Comparison of ENCODE assay signal across 19 cellular contexts in the genomic region with DNA sequence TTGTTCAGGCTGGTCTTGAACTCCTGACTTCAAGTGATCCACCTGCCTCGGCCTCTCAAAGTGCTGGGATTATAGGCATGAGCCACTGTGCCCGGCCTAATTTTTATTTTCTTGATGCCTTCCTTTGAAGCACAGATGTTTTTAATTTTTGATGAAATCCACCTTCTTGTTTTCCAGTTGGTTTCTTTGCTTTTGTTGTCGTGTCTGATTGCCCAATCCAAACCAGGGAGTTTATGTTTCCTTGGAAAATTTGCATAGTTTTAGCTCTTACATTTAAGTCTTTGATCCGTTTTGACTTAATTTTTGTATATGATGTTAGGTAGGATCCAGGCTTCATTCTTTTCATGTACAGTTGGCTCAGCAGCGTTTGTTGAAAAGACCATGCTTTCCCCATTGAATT.
"Had no signal": no experiment of that assay in that cellular context is flagged by ENCODE, and none has a peak within 500 bp of the region (broad histone marks: within the 10 kb centered on the region; RNA-seq: fewer than 3 reads in every experiment).

No MANE protein-coding gene starts in this region.

- H3K4me3 Mint-ChIP-seq: activated naive CD4-positive, alpha-beta T cell treated with anti-CD3 and anti-CD28 coated beads, Interleukin-2, amount 10 ng/mL, durations not matched to agents 7 days and 5 days; stimulated activated naive CD8-positive, alpha-beta T cell treated with anti-CD3 and anti-CD28 coated beads, Interleukin-15, Interleukin-2, amounts not matched to agents 100 ng/mL and 50 ng/mL, for 24 hours had no signal

- DNase-seq: activated CD4-positive, alpha-beta T cell treated with anti-CD3 and anti-CD28 coated beads for 1 hour; activated CD4-positive, alpha-beta T cell treated with anti-CD3 and anti-CD28 coated beads, Interleukin-2, amount 50 U/mL, for 48 hours; activated naive CD4-positive, alpha-beta T cell treated with anti-CD3 and anti-CD28 coated beads, Interleukin-2, amount 10 ng/mL, durations not matched to agents 7 days and 5 days; body of pancreas; caudate nucleus; islet precursor cell; mammary epithelial cell; naive thymus-derived CD8-positive, alpha-beta T cell; occipital lobe; right cardiac atrium; small intestine; stimulated activated CD4-positive, alpha-beta T cell treated with anti-CD3 and anti-CD28 coated beads, Interleukin-4, amount 100 ng/mL, for 4 hours; stimulated activated CD8-positive, alpha-beta memory T cell treated with anti-CD3 and anti-CD28 coated beads, Interleukin-4, amount 100 ng/mL, for 48 hours; T-helper 9 cell; upper lobe of left lung had no signal

- H3K27ac Mint-ChIP-seq: stimulated activated naive CD8-positive, alpha-beta T cell treated with anti-CD3 and anti-CD28 coated beads, Interleukin-15, Interleukin-2, amounts not matched to agents 100 ng/mL and 50 ng/mL, for 24 hours had no signal

- H3K9me3 Mint-ChIP-seq: activated naive CD4-positive, alpha-beta T cell treated with anti-CD3 and anti-CD28 coated beads, Interleukin-2, amount 10 ng/mL, durations not matched to agents 7 days and 5 days; naive thymus-derived CD8-positive, alpha-beta T cell; stimulated activated naive CD8-positive, alpha-beta T cell treated with anti-CD3 and anti-CD28 coated beads, Interleukin-15, Interleukin-2, amounts not matched to agents 100 ng/mL and 50 ng/mL, for 24 hours had no signal

- ATAC-seq: body of pancreas; naive thymus-derived CD8-positive, alpha-beta T cell; right cardiac atrium had no signal

- H3K4me3 ChIP-seq: body of pancreas, coronary artery, esophagus muscularis mucosa, prostate gland, upper lobe of left lung had no signal

- H3K27me3 Mint-ChIP-seq: activated naive CD4-positive, alpha-beta T cell treated with anti-CD3 and anti-CD28 coated beads, Interleukin-2, amount 10 ng/mL, durations not matched to agents 7 days and 5 days; naive thymus-derived CD8-positive, alpha-beta T cell; stimulated activated naive CD8-positive, alpha-beta T cell treated with anti-CD3 and anti-CD28 coated beads, Interleukin-15, Interleukin-2, amounts not matched to agents 100 ng/mL and 50 ng/mL, for 24 hours had no signal

- H3K9me3 ChIP-seq: body of pancreas, esophagus muscularis mucosa, prostate gland, upper lobe of left lung had no signal
